In genomic region chr4:152806492-152807125, GRCh38 we compare ENCODE assay signal across 1 cellular context.
A peak's percentile ranks its signal among the peaks of the same experiment; 100 is the strongest.
TF ChIP-seq lines count a peak whose summit lies in the region.

No MANE protein-coding gene starts in this region.

TF ChIP-seq in HepG2, 621 proteins besides CTCF, POLR2A, EP300 and RAD21:
- TF ChIP-seq, protein P1, sequence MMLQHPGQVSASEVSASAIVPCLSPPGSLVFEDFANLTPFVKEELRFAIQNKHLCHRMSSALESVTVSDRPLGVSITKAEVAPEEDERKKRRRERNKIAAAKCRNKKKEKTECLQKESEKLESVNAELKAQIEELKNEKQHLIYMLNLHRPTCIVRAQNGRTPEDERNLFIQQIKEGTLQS (CRISPR knock-in tag; IDR thresholded peaks at IDR 0.05) = no peak
- TF ChIP-seq CCAR2 (optimal IDR thresholded peaks at IDR 0.05; ENCODE audit: low read depth, low read length) = no peak
- no peak for TF ChIP-seq MED13 (CRISPR knock-in tag; IDR thresholded peaks at IDR 0.05)
- no peak for TF ChIP-seq ZNF44 (CRISPR knock-in tag; IDR thresholded peaks at IDR 0.05)
- no peak for TF ChIP-seq PAX8 (CRISPR knock-in tag; IDR thresholded peaks at IDR 0.05; ENCODE audit: borderline replicate concordance)
- no peak for TF ChIP-seq SATB2 (CRISPR knock-in tag; IDR thresholded peaks at IDR 0.05)
- TF ChIP-seq ZNF788 (CRISPR knock-in tag; IDR thresholded peaks at IDR 0.05; ENCODE audit: borderline replicate concordance) = no peak
- peak; percentile 69; the same call in 1 of the 2 replicates for TF ChIP-seq ZNF263 (CRISPR knock-in tag; IDR thresholded peaks at IDR 0.05)
- TF ChIP-seq ZFP36L2 (CRISPR knock-in tag; IDR thresholded peaks at IDR 0.05) = no peak
- no peak for TF ChIP-seq XRCC5 (optimal IDR thresholded peaks at IDR 0.05; ENCODE audit: low read length)
- no peak for TF ChIP-seq ZNF790 (CRISPR knock-in tag; IDR thresholded peaks at IDR 0.05; ENCODE audit: borderline replicate concordance)
- TF ChIP-seq ZNF639 (CRISPR knock-in tag; conservative IDR thresholded peaks at IDR 0.05) = no peak
- no peak for TF ChIP-seq TBX3 (IDR thresholded peaks at IDR 0.05; ENCODE audit: borderline replicate concordance)
- TF ChIP-seq TCF7 (IDR thresholded peaks at IDR 0.05; ENCODE audit: low read depth) = no peak
- 0 out of 2 replicates have a peak, but pooled peaks have one; percentile 20 for TF ChIP-seq ZNF362 (CRISPR knock-in tag; IDR thresholded peaks at IDR 0.05; ENCODE audit: borderline replicate concordance)
- TF ChIP-seq DZIP1 (CRISPR knock-in tag; IDR thresholded peaks at IDR 0.05) = no peak
- no peak for TF ChIP-seq SSRP1 (CRISPR knock-in tag; IDR thresholded peaks at IDR 0.05)
- no peak for TF ChIP-seq PCBP2 (optimal IDR thresholded peaks at IDR 0.05; ENCODE audit: low read depth, low read length, poor library complexity, severe bottlenecking)
- no peak for TF ChIP-seq RNF219 (CRISPR knock-in tag; IDR thresholded peaks at IDR 0.05)
- TF ChIP-seq BRF2 (CRISPR knock-in tag; IDR thresholded peaks at IDR 0.05) = no peak
- no peak for TF ChIP-seq ZNF501 (CRISPR knock-in tag; IDR thresholded peaks at IDR 0.05)
- TF ChIP-seq, protein P2, sequence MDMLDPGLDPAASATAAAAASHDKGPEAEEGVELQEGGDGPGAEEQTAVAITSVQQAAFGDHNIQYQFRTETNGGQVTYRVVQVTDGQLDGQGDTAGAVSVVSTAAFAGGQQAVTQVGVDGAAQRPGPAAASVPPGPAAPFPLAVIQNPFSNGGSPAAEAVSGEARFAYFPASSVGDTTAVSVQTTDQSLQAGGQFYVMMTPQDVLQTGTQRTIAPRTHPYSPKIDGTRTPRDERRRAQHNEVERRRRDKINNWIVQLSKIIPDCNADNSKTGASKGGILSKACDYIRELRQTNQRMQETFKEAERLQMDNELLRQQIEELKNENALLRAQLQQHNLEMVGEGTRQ (IDR thresholded peaks at IDR 0.05; ENCODE audit: low read depth, low read length) = no peak
- TF ChIP-seq, protein P2 (CRISPR knock-in tag; IDR thresholded peaks at IDR 0.05; ENCODE audit: borderline replicate concordance) = no peak
- peak; percentile 83; the same call in 1 of the 2 replicates for TF ChIP-seq ZFP90 (CRISPR knock-in tag; IDR thresholded peaks at IDR 0.05; ENCODE audit: borderline replicate concordance)
- TF ChIP-seq HDAC1 (CRISPR knock-in tag; IDR thresholded peaks at IDR 0.05) = no peak
- TF ChIP-seq ZBTB21 (CRISPR knock-in tag; IDR thresholded peaks at IDR 0.05) = no peak
